8 cellular contexts compared by ENCODE assay signal in the genomic region with DNA sequence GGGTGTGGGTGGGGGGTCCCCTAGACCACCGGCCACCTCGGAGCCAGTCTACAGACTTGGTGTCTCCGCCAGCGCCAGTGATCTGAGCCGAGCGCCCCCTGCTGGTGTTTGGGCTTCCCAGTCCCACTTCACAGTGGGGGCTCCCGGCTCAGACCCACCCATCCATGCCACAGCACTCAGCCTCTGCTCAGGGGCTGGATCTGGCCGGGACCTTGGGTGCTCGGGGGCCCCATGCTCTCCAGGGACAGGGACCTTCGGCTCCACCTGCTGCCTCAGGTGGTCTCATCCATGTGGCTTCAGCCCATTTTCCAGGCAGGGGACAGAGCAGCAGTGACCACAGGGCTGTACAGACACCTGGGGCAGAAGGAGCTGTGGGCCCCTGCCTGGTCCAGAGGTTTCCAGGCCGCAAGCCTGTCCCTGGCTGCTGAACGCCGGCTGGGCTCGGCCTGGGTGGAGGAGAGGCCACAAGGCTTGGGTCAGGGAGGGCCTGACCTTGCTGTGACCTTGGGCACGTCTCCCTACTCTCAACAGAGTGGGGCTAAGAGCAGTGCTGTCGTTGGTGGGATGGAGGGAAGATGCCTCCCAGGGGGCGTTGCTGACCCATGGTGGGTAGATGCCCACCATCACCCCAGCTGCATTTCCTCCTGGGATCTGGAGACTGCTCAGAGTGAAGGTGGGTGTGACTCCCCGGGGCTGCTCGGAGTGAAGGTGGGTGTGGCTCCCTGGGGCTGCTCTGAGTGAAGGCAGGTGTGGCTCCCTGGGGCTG.
A peak's percentile ranks its signal among the peaks of the same experiment; 100 is the strongest.
DNase-seq lines count a peak whose midpoint lies in the region; ATAC-seq and TF ChIP-seq lines count a peak whose summit lies in the region.

No MANE protein-coding gene starts in this region.

- H3K27ac Mint-ChIP-seq in natural killer cell, result no peak overlapping the region

- in situ Hi-C loops in SK-MEL-5 (cut with HindIII; ENCODE audit: low pct_unique_long_range_greater_than_20kb, low sequenced_read_pairs), result no loop called here

- DNase-seq in DMS 273 (lab: John Stamatoyannopoulos, UW; ENCODE audit: unreplicated experiment), result peak; percentile 55
- no peak for DNase-seq in DMS 273 treated with DMSO at 0.1 percent for 48 hours (lab: John Stamatoyannopoulos, UW)
- DNase-seq in SK-MEL-5 (ENCODE audit: low read depth, low spot score), result peak; percentile 49
- peak; percentile 58 for DNase-seq in germinal center (ENCODE audit: low spot score)
- DNase-seq in stimulated activated CD4-positive, alpha-beta T cell treated with anti-CD3 and anti-CD28 coated beads, TNF-alpha, amount 100 ng/mL, for 48 hours (ENCODE audit: low read depth in 3 of 3), result peak in 2 of 3 donors; percentile 12 to 36
- DNase-seq in SK-N-DZ (ENCODE audit: low spot score), result no peak
- DNase-seq in pons (ENCODE audit: low spot score), result no peak
- DNase-seq in natural killer cell, result no peak

- H3K27me3 Mint-ChIP-seq in natural killer cell (ENCODE audit: low read depth in 2 of 2), result peaks cover 0 to 6% of the 10 kb centered on the region in 2 donors

- no peak for TF ChIP-seq CTCF in natural killer cell (IDR thresholded peaks at IDR 0.05)

- no peaks in the 10 kb centered on the region for H3K36me3 Mint-ChIP-seq in natural killer cell

- no peak overlapping the region for H3K4me3 Mint-ChIP-seq in natural killer cell

- intact Hi-C loops in natural killer cell (cut with micrococcal nuclease), result no loop called here

- peaks cover 4 to 14% of the 10 kb centered on the region in 2 donors for H3K4me1 Mint-ChIP-seq in natural killer cell

- ATAC-seq in natural killer cell, result no peak

- no peaks in the 10 kb centered on the region for H3K9me3 Mint-ChIP-seq in natural killer cell

Comparison
In these comparisons a context has a peak if more than half of its experiments do, and no peak if none do; other contexts are left out.
1. DNase-seq: peak in DMS 273 (single experiment), SK-MEL-5 (single experiment), germinal center (single experiment) and stimulated activated CD4-positive, alpha-beta T cell treated with anti-CD3 and anti-CD28 coated beads, TNF-alpha, amount 100 ng/mL, for 48 hours (2 of 3); none in DMS 273 treated with DMSO at 0.1 percent for 48 hours (single experiment), SK-N-DZ (single experiment), pons (single experiment) and natural killer cell (single experiment).